ENCODE assay signal across 16 cellular contexts in the genomic region with DNA sequence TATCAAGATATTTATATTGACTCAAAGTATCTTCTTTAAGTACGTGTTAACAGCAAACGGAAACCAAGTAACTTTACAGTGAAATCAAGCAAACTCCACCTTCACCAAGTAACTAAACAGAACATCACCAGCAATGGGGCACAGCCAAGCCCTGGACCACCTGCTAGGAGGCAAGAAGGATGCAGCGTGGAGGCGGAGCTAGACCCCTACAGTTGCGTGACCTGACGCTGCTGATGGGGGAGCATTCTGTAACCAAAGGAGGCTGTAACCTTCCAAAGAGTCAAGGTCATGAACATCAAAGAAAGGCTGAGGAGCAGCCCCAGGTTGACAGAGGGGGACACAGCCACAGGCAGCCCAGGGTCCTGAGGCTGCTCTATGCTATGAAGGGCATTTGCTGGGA.
"Had no signal": no experiment of that assay in that cellular context is flagged by ENCODE, and none has a peak within 500 bp of the region (broad histone marks: within the 10 kb centered on the region; RNA-seq: fewer than 3 reads in every experiment).

No MANE protein-coding gene starts in this region.

- H3K9me3 ChIP-seq: SK-N-SH, testis had no signal

- H3K4me1 ChIP-seq: testis had no signal

- H3K27me3 ChIP-seq: brain microvascular endothelial cell, testis had no signal

- H3K36me3 ChIP-seq: brain microvascular endothelial cell had no signal

- H3K36me3 Mint-ChIP-seq: activated naive CD4-positive, alpha-beta T cell treated with anti-CD3 and anti-CD28 coated beads, Interleukin-2, amount 50 U/mL, for 72 hours; naive thymus-derived CD4-positive, alpha-beta T cell had no signal

- DNase-seq: activated CD4-positive, alpha-beta T cell treated with anti-CD3 and anti-CD28 coated beads, Interleukin-2, amount 50 U/mL, for 4 hours; activated effector memory CD4-positive, alpha-beta T cell treated with Interleukin-2 at 50 U/mL for 16 hours; activated T-cell treated with anti-CD3 and anti-CD28 coated beads, Interleukin-2, amount 50 U/mL, for 1 hour; amniotic stem cell; brain microvascular endothelial cell; naive thymus-derived CD4-positive, alpha-beta T cell; nucleus accumbens; SK-N-SH; stimulated activated CD4-positive, alpha-beta T cell treated with anti-CD3 and anti-CD28 coated beads, Interleukin-4, amount 100 ng/mL, for 1 hour; stimulated activated CD8-positive, alpha-beta memory T cell treated with anti-CD3 and anti-CD28 coated beads, Interleukin-4, amount 100 ng/mL, for 48 hours; stimulated activated naive CD8-positive, alpha-beta T cell treated with anti-CD3 and anti-CD28 coated beads, Interleukin-15, amount 100 ng/mL, for 72 hours; testis had no signal

- H3K4me3 ChIP-seq: testis had no signal

- H3K9me3 Mint-ChIP-seq: activated naive CD4-positive, alpha-beta T cell treated with anti-CD3 and anti-CD28 coated beads, Interleukin-2, amount 50 U/mL, for 72 hours; naive thymus-derived CD4-positive, alpha-beta T cell; stimulated activated naive CD8-positive, alpha-beta T cell treated with anti-CD3 and anti-CD28 coated beads, Interleukin-15, amount 100 ng/mL, for 72 hours had no signal

- H3K4me3 Mint-ChIP-seq: naive thymus-derived CD4-positive, alpha-beta T cell; stimulated activated naive CD8-positive, alpha-beta T cell treated with anti-CD3 and anti-CD28 coated beads, Interleukin-15, amount 100 ng/mL, for 72 hours had no signal

- H3K4me2 ChIP-seq: SK-N-SH had no signal

- ATAC-seq: activated CD4-positive, CD25-positive, alpha-beta regulatory T cell treated with anti-CD3 and anti-CD28 coated beads, Interleukin-2, amount 50 U/mL, for 24 hours; activated naive CD4-positive, alpha-beta T cell treated with anti-CD3 and anti-CD28 coated beads, Interleukin-2, amount 50 U/mL, for 72 hours; esophagus mucosa; left ventricle myocardium superior; naive thymus-derived CD4-positive, alpha-beta T cell; stimulated activated naive CD8-positive, alpha-beta T cell treated with anti-CD3 and anti-CD28 coated beads, Interleukin-15, amount 100 ng/mL, for 72 hours had no signal

- H3K27ac Mint-ChIP-seq: activated naive CD4-positive, alpha-beta T cell treated with anti-CD3 and anti-CD28 coated beads, Interleukin-2, amount 50 U/mL, for 72 hours; naive thymus-derived CD4-positive, alpha-beta T cell had no signal

- H3K27ac ChIP-seq: brain microvascular endothelial cell, testis had no signal

- H3K9ac ChIP-seq: SK-N-SH had no signal
